8 cellular contexts compared by ENCODE assay signal in genomic region chr9:128438343-128439109, GRCh38. TPM values are rescaled to one million over a fixed set of nuclear protein-coding genes. Genes with fewer than 3 reads are reported as not detected.
DNase-seq lines count a peak whose midpoint lies in the region; ATAC-seq and TF ChIP-seq lines count a peak whose summit lies in the region.

No MANE protein-coding gene starts in this region.

- H3K4me3 ChIP-seq in NB4 (ENCODE audit: low read depth, low read length) (no peak overlapping the region), uterus (no peak overlapping the region)

- no peak for TF ChIP-seq POLR2A in NB4 (IDR thresholded peaks at IDR 0.05; ENCODE audit: extremely low read depth, insufficient read length)
- TF ChIP-seq POLR2A in uterus (IDR thresholded peaks at IDR 0.05): no peak

- TF ChIP-seq CTCF in NB4 (IDR thresholded peaks at IDR 0.05; ENCODE audit: low read depth, low read length) (peak; percentile 94), uterus (IDR thresholded peaks at IDR 0.05) (peak; percentile 84 to 89 (median 87))

- no peaks in the 10 kb centered on the region for H3K27me3 ChIP-seq in uterus

- no peaks in the 10 kb centered on the region for H3K9me3 ChIP-seq in uterus

- intact Hi-C loops in head of caudate nucleus (cut with DNase I): no loop called here
- intact Hi-C loops in posterior cingulate gyrus (cut with DNase I): no loop called here
- intact Hi-C loops in uterus (cut with DNase I; ENCODE audit: low total_unique reads): no loop called here

- H3K4me1 ChIP-seq in uterus: no peaks in the 10 kb centered on the region

- H3K27ac ChIP-seq in uterus: no peak overlapping the region

- no peaks in the 10 kb centered on the region for H3K36me3 ChIP-seq in uterus

- ATAC-seq in GM19467 (IDR thresholded peaks at IDR 0.05; ENCODE audit: unreplicated experiment): peak; percentile 63

- DNase-seq in Ammon's horn (ENCODE audit: low spot score) (peak; percentile 87), NB4 (ENCODE audit: low read depth) (peak; percentile 84), SKM-1 (lab: John Stamatoyannopoulos, UW; ENCODE audit: unreplicated experiment) (peak; percentile 75), head of caudate nucleus (peak; percentile 67 to 95 (median 85)), posterior cingulate gyrus (peak; percentile 59 to 97 (median 86)), uterus (peak; percentile 83 to 84)
- peak; percentile 81 for DNase-seq in activated naive CD4-positive, alpha-beta T cell treated with anti-CD3 and anti-CD28 coated beads, Interleukin-2, amount 50 U/mL, for 16 hours

RNA-seq across cellular contexts. Expression of gene ODF2, which starts 17.3 kb away (rescaled TPM):
- total RNA-seq in uterus: 10 to 100 TPM; 14.4 to 37.3 (median 25.9) TPM

RNA-seq across cellular contexts. Expression of gene CERCAM, which starts 17.9 kb away (rescaled TPM):
- 10 to 100 TPM; 25.1 to 70.7 (median 39.8) TPM for total RNA-seq in uterus
